ENCODE assay signal across 1 cellular context in the genomic region with DNA sequence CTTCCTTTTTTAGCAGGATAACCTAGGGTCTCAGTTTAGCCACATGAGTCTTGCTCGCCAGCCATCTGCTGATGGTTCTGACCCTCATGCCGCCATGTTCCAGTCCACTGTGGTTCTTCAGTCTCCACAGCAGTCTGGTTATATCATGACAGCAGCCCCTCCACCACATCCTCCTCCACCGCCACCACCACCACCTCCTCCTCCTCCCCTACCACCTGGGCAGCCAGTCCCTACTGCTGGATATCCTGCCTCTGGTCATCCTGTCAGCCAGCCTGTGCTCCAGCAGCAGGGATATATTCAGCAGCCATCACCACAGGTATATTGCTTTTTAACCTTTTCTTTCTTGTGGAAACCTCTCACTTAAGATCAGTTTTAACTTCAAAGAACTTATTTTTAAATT.
TF ChIP-seq lines count a peak whose summit lies in the region.

No MANE protein-coding gene starts in this region.

TF ChIP-seq in IMR-90, 13 proteins besides CTCF, POLR2A, EP300 and RAD21 (continued from another document):
- no peak for TF ChIP-seq FOS (IDR thresholded peaks at IDR 0.05; ENCODE audit: low read depth, low read length)
- TF ChIP-seq, protein P1, sequence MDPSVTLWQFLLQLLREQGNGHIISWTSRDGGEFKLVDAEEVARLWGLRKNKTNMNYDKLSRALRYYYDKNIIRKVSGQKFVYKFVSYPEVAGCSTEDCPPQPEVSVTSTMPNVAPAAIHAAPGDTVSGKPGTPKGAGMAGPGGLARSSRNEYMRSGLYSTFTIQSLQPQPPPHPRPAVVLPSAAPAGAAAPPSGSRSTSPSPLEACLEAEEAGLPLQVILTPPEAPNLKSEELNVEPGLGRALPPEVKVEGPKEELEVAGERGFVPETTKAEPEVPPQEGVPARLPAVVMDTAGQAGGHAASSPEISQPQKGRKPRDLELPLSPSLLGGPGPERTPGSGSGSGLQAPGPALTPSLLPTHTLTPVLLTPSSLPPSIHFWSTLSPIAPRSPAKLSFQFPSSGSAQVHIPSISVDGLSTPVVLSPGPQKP (IDR thresholded peaks at IDR 0.05; ENCODE audit: borderline replicate concordance, low read depth, low read length) = no peak
- TF ChIP-seq, protein P2, sequence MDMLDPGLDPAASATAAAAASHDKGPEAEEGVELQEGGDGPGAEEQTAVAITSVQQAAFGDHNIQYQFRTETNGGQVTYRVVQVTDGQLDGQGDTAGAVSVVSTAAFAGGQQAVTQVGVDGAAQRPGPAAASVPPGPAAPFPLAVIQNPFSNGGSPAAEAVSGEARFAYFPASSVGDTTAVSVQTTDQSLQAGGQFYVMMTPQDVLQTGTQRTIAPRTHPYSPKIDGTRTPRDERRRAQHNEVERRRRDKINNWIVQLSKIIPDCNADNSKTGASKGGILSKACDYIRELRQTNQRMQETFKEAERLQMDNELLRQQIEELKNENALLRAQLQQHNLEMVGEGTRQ (IDR thresholded peaks at IDR 0.05; ENCODE audit: low read depth, low read length) = no peak
